ENCODE assay signal across 17 cellular contexts in the genomic region with DNA sequence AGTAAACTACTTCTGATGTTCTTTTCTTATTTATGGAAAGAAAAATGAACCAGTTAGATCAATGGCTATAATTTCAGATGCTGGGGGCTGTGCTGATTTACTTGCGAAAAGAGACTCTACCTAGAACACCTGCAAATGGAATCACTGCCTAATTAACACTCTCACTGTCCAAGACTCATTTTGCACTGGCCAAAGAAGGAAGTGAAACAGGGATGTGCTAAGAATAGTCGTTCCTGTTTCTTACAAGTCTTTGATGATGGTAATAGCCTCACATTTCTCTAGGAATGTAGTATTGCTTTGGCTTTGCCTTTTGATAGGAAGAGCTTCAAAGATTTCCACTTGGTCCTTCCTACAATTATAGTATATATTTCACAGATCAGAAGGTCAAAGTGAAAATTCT. TPM values are rescaled to one million over a fixed set of nuclear protein-coding genes. Genes with fewer than 3 reads are reported as not detected.
A peak's percentile ranks its signal among the peaks of the same experiment; 100 is the strongest.
DNase-seq lines count a peak whose midpoint lies in the region; ATAC-seq and TF ChIP-seq lines count a peak whose summit lies in the region.
"Had no signal": no experiment of that assay in that cellular context is flagged by ENCODE, and none has a peak within 500 bp of the region (broad histone marks: within the 10 kb centered on the region; RNA-seq: fewer than 3 reads in every experiment).

No MANE protein-coding gene starts in this region.

- POLR2A ChIA-PET in CD8-positive, alpha-beta memory T cell (lab: Charles Lee): no interaction called here
- POLR2A ChIA-PET in GM10248 (lab: Yijun Ruan, JAX): no interaction called here

- no peaks in the 10 kb centered on the region for H3K79me2 ChIP-seq in Karpas-422 (ENCODE audit: low read length)

- no peaks in the 10 kb centered on the region for H3K9me3 Mint-ChIP-seq in stimulated activated naive B cell treated with anti-CD40 and anti-IgM and Interleukin-4, amounts not matched to agents 10 μg/mL and 1 μg/mL and 100 μg/mL, for 72 hours
- no peaks in the 10 kb centered on the region for H3K9me3 Mint-ChIP-seq in CD8-positive, alpha-beta memory T cell
- H3K9me3 Mint-ChIP-seq: brain; CD4-positive, CD25-positive, alpha-beta regulatory T cell; natural killer cell treated with Interleukin-12 subunit alpha and Interleukin-12 subunit beta and Interleukin-15 and Interleukin-18, amount 100 ng/mL, for 72 hours; T-cell had no signal

- no peaks in the 10 kb centered on the region for H3K27me3 ChIP-seq in Karpas-422 (ENCODE audit: low read length)
- H3K27me3 ChIP-seq in CD8-positive, alpha-beta memory T cell (ENCODE audit: insufficient read depth, low read length, poor library complexity, severe bottlenecking): no peaks in the 10 kb centered on the region
- H3K27me3 ChIP-seq: right atrium auricular region, tibial artery had no signal

- H3K4me1 ChIP-seq in Karpas-422 (ENCODE audit: low read length): peaks cover 11% of the 10 kb centered on the region
- H3K4me1 ChIP-seq in CD8-positive, alpha-beta memory T cell (ENCODE audit: insufficient read depth, low read length): no peaks in the 10 kb centered on the region
- H3K4me1 ChIP-seq: right atrium auricular region, tibial artery had no signal

- H3K4me3 Mint-ChIP-seq in stimulated activated naive B cell treated with anti-CD40 and anti-IgM and Interleukin-4, amounts not matched to agents 10 μg/mL and 1 μg/mL and 100 μg/mL, for 72 hours: no peak overlapping the region
- no peak overlapping the region for H3K4me3 Mint-ChIP-seq in CD8-positive, alpha-beta memory T cell
- H3K4me3 Mint-ChIP-seq: brain; CD4-positive, CD25-positive, alpha-beta regulatory T cell; natural killer cell treated with Interleukin-12 subunit alpha and Interleukin-12 subunit beta and Interleukin-15 and Interleukin-18, amount 100 ng/mL, for 72 hours; T-cell had no signal

- no peak overlapping the region for H3K9ac ChIP-seq in Karpas-422 (ENCODE audit: low read length)

- H3K27ac Mint-ChIP-seq in stimulated activated naive B cell treated with anti-CD40 and anti-IgM and Interleukin-4, amounts not matched to agents 10 μg/mL and 1 μg/mL and 100 μg/mL, for 72 hours: no peak overlapping the region
- H3K27ac Mint-ChIP-seq in CD8-positive, alpha-beta memory T cell: no peak overlapping the region
- H3K27ac Mint-ChIP-seq: brain; CD4-positive, CD25-positive, alpha-beta regulatory T cell; natural killer cell treated with Interleukin-12 subunit alpha and Interleukin-12 subunit beta and Interleukin-15 and Interleukin-18, amount 100 ng/mL, for 72 hours; T-cell had no signal

- no peaks in the 10 kb centered on the region for H3K36me3 ChIP-seq in Karpas-422 (ENCODE audit: insufficient read depth, low read length)
- no peaks in the 10 kb centered on the region for H3K36me3 ChIP-seq in CD8-positive, alpha-beta memory T cell (ENCODE audit: insufficient read depth, low read length)
- H3K36me3 ChIP-seq: right atrium auricular region, tibial artery had no signal

- H3K27ac ChIP-seq in Karpas-422 (ENCODE audit: low read length): no peak overlapping the region
- H3K27ac ChIP-seq in CD8-positive, alpha-beta memory T cell (ENCODE audit: low read depth, low read length): no peak overlapping the region
- H3K27ac ChIP-seq: right atrium auricular region, tibial artery had no signal

- no peaks in the 10 kb centered on the region for H3K9me2 ChIP-seq in Karpas-422 (replicated peaks; ENCODE audit: insufficient read depth, low read length)

- peak; percentile 72 for ATAC-seq in GM21367 (IDR thresholded peaks at IDR 0.05; ENCODE audit: unreplicated experiment)
- ATAC-seq in stimulated activated naive B cell treated with anti-CD40 and anti-IgM and Interleukin-4, amounts not matched to agents 10 μg/mL and 1 μg/mL and 100 μg/mL, for 72 hours (replicated peaks): peak; percentile 80 to 93
- ATAC-seq: left ventricle myocardium superior; natural killer cell treated with Interleukin-12 subunit alpha and Interleukin-12 subunit beta and Interleukin-15 and Interleukin-18, amount 100 ng/mL, for 72 hours; T-cell had no signal

- H3K4me2 ChIP-seq in Karpas-422 (ENCODE audit: low read depth, low read length, poor library complexity, severe bottlenecking): peak overlapping the region; percentile 27

- no peaks in the 10 kb centered on the region for H3K27me3 Mint-ChIP-seq in stimulated activated naive B cell treated with anti-CD40 and anti-IgM and Interleukin-4, amounts not matched to agents 10 μg/mL and 1 μg/mL and 100 μg/mL, for 72 hours
- peaks cover 0 to 45% of the 10 kb centered on the region in 2 donors for H3K27me3 Mint-ChIP-seq in CD8-positive, alpha-beta memory T cell

- peak; percentile 58 for DNase-seq in Karpas-422
- DNase-seq in SKM-1 treated with dmso at 0.1 percent for 144 hours (lab: John Stamatoyannopoulos, UW; ENCODE audit: unreplicated experiment): peak; percentile 95
- no peak for DNase-seq in stimulated activated naive B cell treated with anti-CD40 and anti-IgM and Interleukin-4, amounts not matched to agents 10 μg/mL and 1 μg/mL and 100 μg/mL, for 72 hours
- DNase-seq in CD8-positive, alpha-beta memory T cell: no peak
- DNase-seq in GM10248 (ENCODE audit: extremely low spot score): no peak
- DNase-seq in cardiac septum (ENCODE audit: low spot score): no peak
- DNase-seq: activated CD8-positive, alpha-beta memory T cell treated with anti-CD3 and anti-CD28 coated beads, Interleukin-2, amount 50 U/mL, for 48 hours; activated naive CD4-positive, alpha-beta T cell treated with anti-CD3 and anti-CD28 coated beads, Interleukin-2, amount 50 U/mL, for 16 hours; CD4-positive, CD25-positive, alpha-beta regulatory T cell; left ventricle myocardium superior; stimulated activated CD4-positive, alpha-beta T cell treated with anti-CD3 and anti-CD28 coated beads, Interleukin-1b, Interleukin-23, amount 100 ng/mL, for 48 hours; T-cell; tibial artery had no signal

- peaks cover 12 to 14% of the 10 kb centered on the region in 2 donors for H3K4me1 Mint-ChIP-seq in stimulated activated naive B cell treated with anti-CD40 and anti-IgM and Interleukin-4, amounts not matched to agents 10 μg/mL and 1 μg/mL and 100 μg/mL, for 72 hours
- no peaks in the 10 kb centered on the region for H3K4me1 Mint-ChIP-seq in CD8-positive, alpha-beta memory T cell
- H3K4me1 Mint-ChIP-seq: brain; CD4-positive, CD25-positive, alpha-beta regulatory T cell; T-cell had no signal

- H3K36me3 Mint-ChIP-seq in stimulated activated naive B cell treated with anti-CD40 and anti-IgM and Interleukin-4, amounts not matched to agents 10 μg/mL and 1 μg/mL and 100 μg/mL, for 72 hours: no peaks in the 10 kb centered on the region
- no peaks in the 10 kb centered on the region for H3K36me3 Mint-ChIP-seq in CD8-positive, alpha-beta memory T cell
- H3K36me3 Mint-ChIP-seq: brain; CD4-positive, CD25-positive, alpha-beta regulatory T cell; natural killer cell treated with Interleukin-12 subunit alpha and Interleukin-12 subunit beta and Interleukin-15 and Interleukin-18, amount 100 ng/mL, for 72 hours; T-cell had no signal

- H4K20me1 ChIP-seq in Karpas-422 (ENCODE audit: insufficient read depth, low read depth, low read length): no peaks in the 10 kb centered on the region

- intact Hi-C loops in cardiac septum (cut with DNase I): no loop called here

- H3K9me3 ChIP-seq in Karpas-422 (ENCODE audit: low read length): no peaks in the 10 kb centered on the region
- H3K9me3 ChIP-seq in CD8-positive, alpha-beta memory T cell (ENCODE audit: low read length): no peaks in the 10 kb centered on the region
- H3K9me3 ChIP-seq: right atrium auricular region, tibial artery had no signal

- no peak overlapping the region for H2AFZ ChIP-seq in Karpas-422 (ENCODE audit: low read length)

- CTCF ChIA-PET in CD8-positive, alpha-beta memory T cell (lab: Charles Lee): no interaction called here
- CTCF ChIA-PET in GM10248 (lab: Yijun Ruan, JAX): no interaction called here

- TF ChIP-seq CTCF in GM10248 (IDR thresholded peaks at IDR 0.05; ENCODE audit: control extremely low read depth, extremely low read depth, low read depth, missing control alignments): no peak

- H3K4me3 ChIP-seq in Karpas-422 (ENCODE audit: low read length): no peak overlapping the region
- no peak overlapping the region for H3K4me3 ChIP-seq in CD8-positive, alpha-beta memory T cell (ENCODE audit: low read length)
- H3K4me3 ChIP-seq: right atrium auricular region, tibial artery had no signal

RNA-seq across cellular contexts. Expression of gene TSNAX, which starts 12.7 kb away (rescaled TPM):
- total RNA-seq in Karpas-422 (2014; rRNA removed; shearing (Covaris generic); ENCODE audit: low replicate concordance): 29.0 and 45.4 TPM in 2 replicates
- total RNA-seq in CD8-positive, alpha-beta memory T cell: 10 to 100 TPM; 48.0 to 49.8 TPM
- polyA plus RNA-seq in CD8-positive, alpha-beta memory T cell: 95.0 TPM
- 35.3 TPM for total RNA-seq in cardiac septum

Comparison
In these comparisons a context has a peak if more than half of its experiments do, and no peak if none do; other contexts are left out.
1. DNase-seq: peak in Karpas-422 (single experiment) and SKM-1 treated with dmso at 0.1 percent for 144 hours (single experiment); none in stimulated activated naive B cell treated with anti-CD40 and anti-IgM and Interleukin-4, amounts not matched to agents 10 μg/mL and 1 μg/mL and 100 μg/mL, for 72 hours (single experiment), CD8-positive, alpha-beta memory T cell (0 of 5), GM10248 (single experiment) and cardiac septum (single experiment).